In the genomic region with DNA sequence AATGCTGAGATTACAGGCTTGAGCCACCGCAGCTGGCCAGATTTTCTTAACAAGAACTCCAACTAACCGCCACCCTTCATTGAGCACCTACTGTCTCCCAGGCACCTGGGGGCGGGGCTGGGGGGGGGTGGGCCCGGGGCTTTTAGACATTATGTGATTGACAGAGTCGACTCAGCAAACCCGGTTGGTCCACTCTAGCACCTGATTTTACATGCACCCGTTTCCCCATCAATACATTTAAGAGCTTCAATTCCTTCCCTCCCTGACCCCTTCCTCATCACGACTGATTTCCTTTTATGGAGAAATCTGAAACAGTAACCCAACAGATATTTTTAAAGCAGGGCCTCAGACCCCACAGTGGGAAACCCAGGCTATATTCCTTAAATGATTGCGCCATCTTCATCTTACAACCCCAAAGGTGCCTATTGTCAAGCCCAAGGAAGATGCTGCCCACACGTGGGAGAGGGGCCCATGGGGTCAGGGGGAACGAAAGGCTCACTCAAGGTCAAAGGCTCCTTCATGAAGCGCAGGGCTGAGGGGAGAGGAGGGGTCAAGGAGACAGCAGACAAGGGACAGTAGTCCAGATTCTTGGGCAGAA, we compare ENCODE assay signal across 2 cellular contexts.
TF ChIP-seq lines count a peak whose summit lies in the region.

No MANE protein-coding gene starts in this region.

TF ChIP-seq in Ishikawa, 13 proteins besides CTCF, POLR2A, EP300 and RAD21:
- TF ChIP-seq CEBPB (IDR thresholded peaks at IDR 0.05) (0 out of 2 replicates have a peak, but pooled peaks have one; percentile 39), EGR1 (IDR thresholded peaks at IDR 0.05) (no peak)

TF ChIP-seq in H1, 55 proteins besides CTCF, POLR2A, EP300 and RAD21:
- TF ChIP-seq JUND (IDR thresholded peaks at IDR 0.05; ENCODE audit: low read length) (no peak), CEBPB (IDR thresholded peaks at IDR 0.05; ENCODE audit: low read depth, low read length) (peak; percentile 36; the same call in 1 of the 2 replicates), EGR1 (IDR thresholded peaks at IDR 0.05; ENCODE audit: borderline replicate concordance, low read depth, low read length) (no peak), POU5F1 (IDR thresholded peaks at IDR 0.05; ENCODE audit: low read depth, low read length) (no peak), GABPA (IDR thresholded peaks at IDR 0.05; ENCODE audit: borderline replicate concordance, insufficient read depth, low read length) (no peak), SIN3A (conservative IDR thresholded peaks at IDR 0.05 in 1 of 2, IDR thresholded peaks at IDR 0.05 in 1 of 2; ENCODE audit: low read depth in 1 of 2, low read length in 2 of 2) (no peak), KDM4A (IDR thresholded peaks at IDR 0.05; ENCODE audit: low read depth, low read length, severe bottlenecking) (no peak), TEAD4 (IDR thresholded peaks at IDR 0.05; ENCODE audit: low read depth, low read length) (no peak), HDAC2 (IDR thresholded peaks at IDR 0.05; ENCODE audit: borderline replicate concordance in 1 of 2, low read depth in 2 of 2, low read length in 2 of 2) (no peak), SP1 (IDR thresholded peaks at IDR 0.05; ENCODE audit: low read depth, low read length) (0 out of 2 replicates have a peak, but pooled peaks have one; percentile 11), JUN (IDR thresholded peaks at IDR 0.05; ENCODE audit: low read depth, low read length) (no peak)
